Comparison of ENCODE assay signal across 8 cellular contexts in the genomic region with DNA sequence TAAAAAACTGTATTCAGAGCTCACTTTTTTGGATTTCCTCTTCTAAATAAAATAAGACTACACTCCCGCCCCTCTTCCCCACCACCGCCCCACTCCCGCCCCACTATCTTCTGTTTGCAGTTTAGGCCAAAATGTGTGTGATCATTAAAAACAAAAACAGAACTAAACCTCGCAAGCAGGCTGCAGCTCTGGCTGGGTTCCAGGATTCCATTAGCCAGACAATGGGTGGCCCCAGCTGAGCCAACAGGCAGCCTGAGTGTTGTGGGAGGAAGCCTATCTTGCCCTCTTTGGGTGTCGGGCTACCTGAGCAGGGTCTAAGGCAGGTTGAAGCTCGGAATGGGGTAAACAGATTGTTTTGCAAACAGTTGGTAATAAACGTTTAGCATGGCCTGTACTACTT. TPM values are rescaled to one million over a fixed set of nuclear protein-coding genes. Genes with fewer than 3 reads are reported as not detected.
DNase-seq lines count a peak whose midpoint lies in the region; ATAC-seq and TF ChIP-seq lines count a peak whose summit lies in the region.

No MANE protein-coding gene starts in this region.

- no peaks in the 10 kb centered on the region for H3K79me2 ChIP-seq in SK-N-SH (ENCODE audit: insufficient read depth)

- no peak for ATAC-seq in HG03095 (IDR thresholded peaks at IDR 0.05; ENCODE audit: unreplicated experiment)

- H3K9me2 ChIP-seq in SK-N-SH: 0 out of 2 replicates have a peak, but pooled peaks cover 3% of the 10 kb centered on the region

- H2AFZ ChIP-seq in SK-N-SH (ENCODE audit: low read depth): no peak overlapping the region; the same call in 1 of the 2 replicates

- H3K36me3 ChIP-seq in SK-N-SH (replicated peaks in 1 of 2; ENCODE audit: control insufficient read depth in 1 of 2, insufficient read depth in 2 of 2, low read length in 1 of 2): no peaks in the 10 kb centered on the region
- no peaks in the 10 kb centered on the region for H3K36me3 ChIP-seq in left ventricle myocardium inferior
- H3K36me3 ChIP-seq in subcutaneous abdominal adipose tissue (ENCODE audit: control insufficient read depth in 5 of 5, insufficient read depth in 5 of 5, low read length in 5 of 5): no peaks in the 10 kb centered on the region

- H3K4me1 ChIP-seq in SK-N-SH (ENCODE audit: control insufficient read depth in 1 of 2, insufficient read depth in 2 of 2, low read depth in 1 of 2, low read length in 1 of 2): peaks cover 0 to 5% of the 10 kb centered on the region in 2 experiments; a peak in 2 of 4 replicates
- peaks cover 65% of the 10 kb centered on the region for H3K4me1 ChIP-seq in left ventricle myocardium inferior
- peaks cover 0 to 22% (median 6%) of the 10 kb centered on the region in 5 donors for H3K4me1 ChIP-seq in subcutaneous abdominal adipose tissue (ENCODE audit: control insufficient read depth in 5 of 5, insufficient read depth in 5 of 5, low read length in 5 of 5)

- H3K9me3 ChIP-seq in SK-N-SH (no peaks in the 10 kb centered on the region), left ventricle myocardium inferior (replicated peaks) (no peaks in the 10 kb centered on the region), subcutaneous abdominal adipose tissue (ENCODE audit: control insufficient read depth in 5 of 5, low read length in 5 of 5) (no peaks in the 10 kb centered on the region)

- no peak overlapping the region for H3K4me2 ChIP-seq in SK-N-SH

- WGBS in SK-N-SH (ENCODE audit: low lambda C conversion rate): 38% methylated on average over 7 of the region's 7 CpGs

- H3K9ac ChIP-seq in SK-N-SH (no peak overlapping the region), subcutaneous abdominal adipose tissue (ENCODE audit: low read length in 5 of 5) (no peak overlapping the region)

- H3K4me3 ChIP-seq in SK-N-SH (ENCODE audit: low read depth in 2 of 2, low read length in 1 of 2) (no peak overlapping the region), left ventricle myocardium inferior (peak overlapping the region; percentile 9), subcutaneous abdominal adipose tissue (ENCODE audit: low read depth in 1 of 5, low read length in 5 of 5) (peak overlapping the region in 4 of 5 donors; percentile 14 to 44 (median 26))

- TF ChIP-seq EP300 in SK-N-SH (IDR thresholded peaks at IDR 0.05; ENCODE audit: borderline replicate concordance in 1 of 2, low read depth in 1 of 2, low read length in 1 of 2): 0 out of 4 replicates have a peak, but pooled peaks of 1 of the 2 experiments have one; percentile 20

- POLR2A ChIA-PET in SK-N-SH (lab: Yijun Ruan, JAX): no interaction called here

- CTCF ChIA-PET in SK-N-SH (lab: Yijun Ruan, JAX): interaction anchor here (1.2 kb wide), 1 partner anchor 42 kb away, joined by 5 read pairs; no protein-coding TSS in a partner anchor

- intact Hi-C loops in left ventricle myocardium inferior (cut with micrococcal nuclease): no loop called here

- TF ChIP-seq CTCF in SK-N-SH (IDR thresholded peaks at IDR 0.05) (no peak), left ventricle myocardium inferior (IDR thresholded peaks at IDR 0.05; ENCODE audit: borderline replicate concordance) (no peak)

- no peaks in the 10 kb centered on the region for H3K27me3 ChIP-seq in SK-N-SH (ENCODE audit: insufficient read depth)
- H3K27me3 ChIP-seq in left ventricle myocardium inferior (ENCODE audit: low read depth): no peaks in the 10 kb centered on the region
- no peaks in the 10 kb centered on the region for H3K27me3 ChIP-seq in subcutaneous abdominal adipose tissue (ENCODE audit: control insufficient read depth in 5 of 5, insufficient read depth in 4 of 5, low read length in 5 of 5)

- H3F3A ChIP-seq in SK-N-SH (replicated peaks; ENCODE audit: insufficient read depth): no peaks in the 10 kb centered on the region

- H4K20me1 ChIP-seq in SK-N-SH (ENCODE audit: insufficient read depth): no peaks in the 10 kb centered on the region

- TF ChIP-seq RAD21 in SK-N-SH (IDR thresholded peaks at IDR 0.05; ENCODE audit: low read length): no peak

- DNase-seq in NOMO-1 (lab: John Stamatoyannopoulos, UW; ENCODE audit: unreplicated experiment in 2 of 2) (peak; percentile 21 to 28), NOMO-1 treated with DMSO at 0.1 percent for 48 hours (lab: John Stamatoyannopoulos, UW; ENCODE audit: unreplicated experiment) (no peak), SK-N-SH (peak; percentile 66), left ventricle myocardium inferior (peak; percentile 80)
- no peak for DNase-seq in activated CD4-positive, alpha-beta T cell treated with anti-CD3 and anti-CD28 coated beads, Interleukin-2, amount 50 U/mL, for 1 hour
- no peak for DNase-seq in stimulated activated CD4-positive, alpha-beta T cell treated with anti-CD3 and anti-CD28 coated beads, Interleukin-1b, Interleukin-23, amount 100 ng/mL, for 48 hours

- H3K27ac ChIP-seq in SK-N-SH (ENCODE audit: low read depth in 2 of 2, low read length in 1 of 2) (no peak overlapping the region), left ventricle myocardium inferior (replicated peaks) (peak overlapping the region; percentile 81), subcutaneous abdominal adipose tissue (ENCODE audit: low read depth, low read length) (no peak overlapping the region)

TF ChIP-seq in SK-N-SH, 30 proteins besides CTCF, POLR2A, EP300 and RAD21:
- peak; percentile 74 for TF ChIP-seq NFIC (IDR thresholded peaks at IDR 0.05; ENCODE audit: borderline replicate concordance)
- TF ChIP-seq CHD2 (IDR thresholded peaks at IDR 0.05; ENCODE audit: low read length, partially characterized antibody): peak; percentile 16
- TF ChIP-seq GABPA (IDR thresholded peaks at IDR 0.05; ENCODE audit: low read depth): no peak
- no peak for TF ChIP-seq TEAD4 (IDR thresholded peaks at IDR 0.05; ENCODE audit: borderline replicate concordance, insufficient read depth)
- no peak for TF ChIP-seq POLR2AphosphoS5 (IDR thresholded peaks at IDR 0.05; ENCODE audit: low read depth, low read length)
- no peak for TF ChIP-seq FOXM1 (IDR thresholded peaks at IDR 0.05; ENCODE audit: low read depth)
- no peak for TF ChIP-seq FOSL2 (IDR thresholded peaks at IDR 0.05; ENCODE audit: borderline replicate concordance, low read depth)
- TF ChIP-seq GATA2 (CRISPR knock-in tag; IDR thresholded peaks at IDR 0.05): no peak
- no peak for TF ChIP-seq TCF12 (IDR thresholded peaks at IDR 0.05)
- no peak for TF ChIP-seq SMC3 (IDR thresholded peaks at IDR 0.05; ENCODE audit: low read depth, low read length)

RNA-seq across cellular contexts. Expression of a gene that starts 41.7 kb away (rescaled TPM):
- 5.5 and 6.5 TPM in 2 replicates for polyA plus RNA-seq in SK-N-SH (2012; rRNA removed)
- 8.7 and 12.4 TPM in 2 replicates for polyA plus RNA-seq in SK-N-SH (2012; cell fraction: cytosol; rRNA removed)
- 3.1 and 3.3 TPM in 2 replicates for polyA plus RNA-seq in SK-N-SH (2012; cell fraction: nucleus; rRNA removed)
- 11.5 TPM for total RNA-seq in left ventricle myocardium inferior

Comparison
In these comparisons a context has a peak if more than half of its experiments do, and no peak if none do; other contexts are left out.
1. DNase-seq: peak in NOMO-1 (2 of 2), SK-N-SH (single experiment) and left ventricle myocardium inferior (single experiment); none in NOMO-1 treated with DMSO at 0.1 percent for 48 hours (single experiment), activated CD4-positive, alpha-beta T cell treated with anti-CD3 and anti-CD28 coated beads, Interleukin-2, amount 50 U/mL, for 1 hour (single experiment) and stimulated activated CD4-positive, alpha-beta T cell treated with anti-CD3 and anti-CD28 coated beads, Interleukin-1b, Interleukin-23, amount 100 ng/mL, for 48 hours (single experiment).
2. H3K4me3 ChIP-seq: peak in left ventricle myocardium inferior (single experiment) and subcutaneous abdominal adipose tissue (4 of 5); none in SK-N-SH (0 of 2).